In genomic region chr5:1783214-1783551, GRCh38 we compare ENCODE assay signal across 12 cellular contexts. TPM values are rescaled to one million over a fixed set of nuclear protein-coding genes. Genes with fewer than 3 reads are reported as not detected.
DNase-seq lines count a peak whose midpoint lies in the region; ATAC-seq and TF ChIP-seq lines count a peak whose summit lies in the region.
"Had no signal": no experiment of that assay in that cellular context is flagged by ENCODE, and none has a peak within 500 bp of the region (broad histone marks: within the 10 kb centered on the region; RNA-seq: fewer than 3 reads in every experiment).

No MANE protein-coding gene starts in this region.

- peaks cover 0 to 67% (median 0%) of the 10 kb centered on the region in 4 donors for H3K27me3 ChIP-seq in esophagus muscularis mucosa
- H3K27me3 ChIP-seq: ovary had no signal

- TF ChIP-seq CTCF in esophagus muscularis mucosa (IDR thresholded peaks at IDR 0.05): no peak

- H3K9me3 ChIP-seq in esophagus muscularis mucosa: no peaks in the 10 kb centered on the region
- H3K9me3 ChIP-seq: ovary had no signal

- no peak overlapping the region for H3K4me3 ChIP-seq in esophagus muscularis mucosa
- H3K4me3 ChIP-seq: ovary had no signal

- ATAC-seq in GM19397 (IDR thresholded peaks at IDR 0.05; ENCODE audit: unreplicated experiment) (peak; percentile 85), HG03095 (IDR thresholded peaks at IDR 0.05; ENCODE audit: unreplicated experiment) (peak; percentile 72)
- ATAC-seq in activated naive CD8-positive, alpha-beta T cell treated with anti-CD3 and anti-CD28 coated beads, Interleukin-2, amount 50 U/mL, for 24 hours: peak; percentile 78

- no peaks in the 10 kb centered on the region for H3K36me3 Mint-ChIP-seq in activated naive CD8-positive, alpha-beta T cell treated with anti-CD3 and anti-CD28 coated beads, Interleukin-2, amount 50 U/mL, for 24 hours (ENCODE audit: low read depth)

- no peak overlapping the region for H3K4me3 Mint-ChIP-seq in activated naive CD8-positive, alpha-beta T cell treated with anti-CD3 and anti-CD28 coated beads, Interleukin-2, amount 50 U/mL, for 24 hours
- H3K4me3 Mint-ChIP-seq: activated T-cell treated with anti-CD3 and anti-CD28 coated beads, Interleukin-2, amount 50 U/mL, for 24 hours had no signal

- H3K27me3 Mint-ChIP-seq in activated naive CD8-positive, alpha-beta T cell treated with anti-CD3 and anti-CD28 coated beads, Interleukin-2, amount 50 U/mL, for 24 hours: no peaks in the 10 kb centered on the region
- H3K27me3 Mint-ChIP-seq: activated T-cell treated with anti-CD3 and anti-CD28 coated beads, Interleukin-2, amount 50 U/mL, for 24 hours had no signal

- no peaks in the 10 kb centered on the region for H3K36me3 ChIP-seq in esophagus muscularis mucosa
- H3K36me3 ChIP-seq: ovary had no signal

- H3K4me1 ChIP-seq in esophagus muscularis mucosa: no peaks in the 10 kb centered on the region

- no peak for TF ChIP-seq POLR2A in esophagus muscularis mucosa (IDR thresholded peaks at IDR 0.05; ENCODE audit: low read depth)

- WGBS in esophagus muscularis mucosa: 58% methylated on average over 11 of the region's 11 CpGs

- intact Hi-C loops in esophagus muscularis mucosa (cut with DNase I): no loop called here

- H3K27ac ChIP-seq in esophagus muscularis mucosa (replicated peaks in 1 of 4): no peak overlapping the region
- H3K27ac ChIP-seq: ovary had no signal

- peaks cover 22% of the 10 kb centered on the region for H3K4me1 Mint-ChIP-seq in activated naive CD8-positive, alpha-beta T cell treated with anti-CD3 and anti-CD28 coated beads, Interleukin-2, amount 50 U/mL, for 24 hours

- H3K9me3 Mint-ChIP-seq in activated naive CD8-positive, alpha-beta T cell treated with anti-CD3 and anti-CD28 coated beads, Interleukin-2, amount 50 U/mL, for 24 hours: no peaks in the 10 kb centered on the region
- H3K9me3 Mint-ChIP-seq: activated T-cell treated with anti-CD3 and anti-CD28 coated beads, Interleukin-2, amount 50 U/mL, for 24 hours had no signal

- TF ChIP-seq EP300 in esophagus muscularis mucosa (IDR thresholded peaks at IDR 0.05): no peak

- no peak overlapping the region for H3K27ac Mint-ChIP-seq in activated naive CD8-positive, alpha-beta T cell treated with anti-CD3 and anti-CD28 coated beads, Interleukin-2, amount 50 U/mL, for 24 hours

- DNase-seq in Daoy (ENCODE audit: low read depth) (peak; percentile 75), NCI-H1048 (lab: John Stamatoyannopoulos, UW) (no peak), esophagus muscularis mucosa (ENCODE audit: extremely low spot score) (no peak), NCI-H1092 (lab: John Stamatoyannopoulos, UW) (no peak), HCEC 1CT (no peak)
- DNase-seq in activated naive CD8-positive, alpha-beta T cell treated with anti-CD3 and anti-CD28 coated beads, Interleukin-2, amount 50 U/mL, for 24 hours: no peak
- DNase-seq: activated T-cell treated with anti-CD3 and anti-CD28 coated beads, Interleukin-2, amount 50 U/mL, for 24 hours; EL; NCI-H187 treated with DMSO at 0.1 percent for 48 hours had no signal

RNA-seq across cellular contexts. Expression of gene MRPL36, which starts 16.5 kb away (rescaled TPM):
- total RNA-seq in Daoy (2014; rRNA removed; shearing (Covaris generic)): 26.6 and 39.9 TPM in 2 replicates
- 10 to 100 TPM; 42.6 to 56.1 (median 46.2) TPM for total RNA-seq in esophagus muscularis mucosa

RNA-seq across cellular contexts. Expression of gene NDUFS6, which starts 18.0 kb away (rescaled TPM):
- 72.4 and 74.7 TPM in 2 replicates for total RNA-seq in Daoy (2014; rRNA removed; shearing (Covaris generic))
- 10 to 100 TPM; 54.7 to 66.4 (median 55.7) TPM for total RNA-seq in esophagus muscularis mucosa
